16 cellular contexts compared by ENCODE assay signal in genomic region chr6:114713690-114714089, GRCh38.
"Had no signal": no experiment of that assay in that cellular context is flagged by ENCODE, and none has a peak within 500 bp of the region (broad histone marks: within the 10 kb centered on the region; RNA-seq: fewer than 3 reads in every experiment).

No MANE protein-coding gene starts in this region.

- H3K4me3 Mint-ChIP-seq: activated CD4-positive, alpha-beta T cell treated with anti-CD3 and anti-CD28 coated beads, Interleukin-2, amount 10 ng/mL, durations not matched to agents 7 days and 5 days; activated CD8-positive, alpha-beta T cell treated with anti-CD3 and anti-CD28 coated beads, Interleukin-2, amount 10 ng/mL, durations not matched to agents 7 days and 5 days; activated naive CD4-positive, alpha-beta T cell treated with anti-CD3 and anti-CD28 coated beads for 36 hours; activated T-cell treated with anti-CD3 and anti-CD28 coated beads, Interleukin-2, amount 50 U/mL, for 24 hours; naive B cell; neural crest cell had no signal

- H3K27me3 Mint-ChIP-seq: activated CD4-positive, alpha-beta T cell treated with anti-CD3 and anti-CD28 coated beads, Interleukin-2, amount 10 ng/mL, durations not matched to agents 7 days and 5 days; activated T-cell treated with anti-CD3 and anti-CD28 coated beads, Interleukin-2, amount 50 U/mL, for 24 hours; naive B cell had no signal

- H3K27ac Mint-ChIP-seq: activated CD4-positive, alpha-beta T cell treated with anti-CD3 and anti-CD28 coated beads, Interleukin-2, amount 10 ng/mL, durations not matched to agents 7 days and 5 days; activated CD8-positive, alpha-beta T cell treated with anti-CD3 and anti-CD28 coated beads, Interleukin-2, amount 10 ng/mL, durations not matched to agents 7 days and 5 days; activated naive CD4-positive, alpha-beta T cell treated with anti-CD3 and anti-CD28 coated beads for 36 hours; activated T-cell treated with anti-CD3 and anti-CD28 coated beads, Interleukin-2, amount 50 U/mL, for 24 hours; naive B cell; progenitor cell of endocrine pancreas had no signal

- DNase-seq: activated CD4-positive, alpha-beta T cell treated with anti-CD3 and anti-CD28 coated beads, Interleukin-2, amount 10 ng/mL, durations not matched to agents 7 days and 5 days; activated CD8-positive, alpha-beta T cell treated with anti-CD3 and anti-CD28 coated beads, Interleukin-2, amount 10 ng/mL, durations not matched to agents 7 days and 5 days; activated naive CD4-positive, alpha-beta T cell treated with anti-CD3 and anti-CD28 coated beads for 36 hours; activated T-cell treated with anti-CD3 and anti-CD28 coated beads, Interleukin-2, amount 50 U/mL, for 24 hours; body of pancreas; left cardiac atrium; mesenchymal stem cell; mucosa of descending colon; naive B cell; stimulated activated CD4-positive, alpha-beta T cell treated with anti-CD3 and anti-CD28 coated beads, Interleukin-12 subunit alpha, Interleukin-12 subunit beta, amount 100 ng/mL, for 4 hours; stimulated activated CD4-positive, alpha-beta T cell treated with anti-CD3 and anti-CD28 coated beads, Interleukin-1b, Interleukin-23, amount 100 ng/mL, for 48 hours; stimulated activated naive CD8-positive, alpha-beta T cell treated with anti-CD3 and anti-CD28 coated beads, Interleukin-15, Interleukin-2, amounts not matched to agents 100 U/mL and 50 U/mL, for 24 hours; substantia nigra; tibial artery had no signal

- H3K9me3 Mint-ChIP-seq: neural crest cell had no signal

- H3K4me1 Mint-ChIP-seq: activated CD4-positive, alpha-beta T cell treated with anti-CD3 and anti-CD28 coated beads, Interleukin-2, amount 10 ng/mL, durations not matched to agents 7 days and 5 days; naive B cell had no signal

- H3K36me3 Mint-ChIP-seq: naive B cell had no signal

- ATAC-seq: activated CD8-positive, alpha-beta T cell treated with anti-CD3 and anti-CD28 coated beads, Interleukin-2, amount 10 ng/mL, durations not matched to agents 7 days and 5 days; body of pancreas; left cardiac atrium; mucosa of descending colon; stimulated activated naive CD8-positive, alpha-beta T cell treated with anti-CD3 and anti-CD28 coated beads, Interleukin-15, Interleukin-2, amounts not matched to agents 100 U/mL and 50 U/mL, for 24 hours had no signal
